11 cellular contexts compared by ENCODE assay signal in genomic region chr9:23651051-23651450, GRCh38.
"Had no signal": no experiment of that assay in that cellular context is flagged by ENCODE, and none has a peak within 500 bp of the region (broad histone marks: within the 10 kb centered on the region; RNA-seq: fewer than 3 reads in every experiment).

No MANE protein-coding gene starts in this region.

- H3K4me3 ChIP-seq: GM23248, GM23338, HAP-1 had no signal

- H3K4me1 ChIP-seq: HAP-1 had no signal

- H3K9ac ChIP-seq: GM23248 had no signal

- H3K4me1 Mint-ChIP-seq: GM23338, H9 had no signal

- ATAC-seq: GM23338, HCT116 had no signal

- H3K4me2 ChIP-seq: GM23338 had no signal

- H3K9me3 Mint-ChIP-seq: GM23338, H9 had no signal

- H3K9me3 ChIP-seq: HAP-1 had no signal

- H3K27ac Mint-ChIP-seq: GM23338, H9, HFFc6 had no signal

- H2AFZ ChIP-seq: GM23248, GM23338 had no signal

- H3K27ac ChIP-seq: GM23248 had no signal

- DNase-seq: GM23248, GOT3, H7, H9, HCEC 1CT, HFFc6 had no signal

- FAIRE-seq: H1, H54 had no signal

- H3K4me3 Mint-ChIP-seq: GM23338, H9, HFFc6 had no signal
